ENCODE assay signal across 17 cellular contexts in genomic region chr5:149792963-149793362, GRCh38.
DNase-seq lines count a peak whose midpoint lies in the region; ATAC-seq and TF ChIP-seq lines count a peak whose summit lies in the region.
"Had no signal": no experiment of that assay in that cellular context is flagged by ENCODE, and none has a peak within 500 bp of the region (broad histone marks: within the 10 kb centered on the region; RNA-seq: fewer than 3 reads in every experiment).

No MANE protein-coding gene starts in this region.

- H3K27ac ChIP-seq in mammary epithelial cell (ENCODE audit: insufficient read depth, low read depth, low read length): no peak overlapping the region
- peak overlapping the region; percentile 24 for H3K27ac ChIP-seq in RWPE1
- H3K27ac ChIP-seq in upper lobe of left lung: no peak overlapping the region

- CTCF ChIA-PET in mammary epithelial cell (lab: Charles Lee; ENCODE audit: low non-redundant PET): no interaction called here
- CTCF ChIA-PET in MCF 10A (lab: Yijun Ruan, JAX): interaction anchor here (0.6 to 1.3 kb wide), 3 partner anchors 13 to 47 kb away, joined by 3 read pairs; no protein-coding TSS in a partner anchor
- CTCF ChIA-PET in RWPE1 (lab: Yijun Ruan, JAX): interaction anchor here (0.6 kb wide), 1 partner anchor 214 kb away, joined by 3 read pairs; no protein-coding TSS in a partner anchor

- no peak overlapping the region for H2AFZ ChIP-seq in mammary epithelial cell (ENCODE audit: low read depth, low read length)

- TF ChIP-seq POLR2A in upper lobe of left lung (IDR thresholded peaks at IDR 0.05): no peak

- no peak overlapping the region for H3K9ac ChIP-seq in mammary epithelial cell (ENCODE audit: insufficient read depth, low read length)

- peak; percentile 44 for ATAC-seq in upper lobe of left lung (ENCODE audit: low FRiP score in 2 of 2)
- ATAC-seq: Panc1 had no signal

- H3K36me3 ChIP-seq in mammary epithelial cell (ENCODE audit: insufficient read depth, low read length): no peaks in the 10 kb centered on the region
- no peaks in the 10 kb centered on the region for H3K36me3 ChIP-seq in upper lobe of left lung

- dilution Hi-C loops in mammary epithelial cell (cut with HindIII; ENCODE audit: low sequenced_read_pairs): no loop called here

- H3K9me3 Mint-ChIP-seq in MCF 10A (ENCODE audit: unreplicated experiment): no peaks in the 10 kb centered on the region
- H3K9me3 Mint-ChIP-seq: activated T-cell treated with anti-CD3 and anti-CD28 coated beads, Interleukin-2, amount 50 U/mL, for 24 hours; CD4-positive, alpha-beta T cell; endodermal cell; nephron had no signal

- H3K4me1 ChIP-seq in mammary epithelial cell (ENCODE audit: insufficient read depth, low read length) (peaks cover 4% of the 10 kb centered on the region), upper lobe of left lung (no peaks in the 10 kb centered on the region)

- H3K27me3 ChIP-seq in mammary epithelial cell (ENCODE audit: insufficient read depth, low read length): no peaks in the 10 kb centered on the region
- H3K27me3 ChIP-seq in upper lobe of left lung: no peaks in the 10 kb centered on the region

- 100% methylated on average over 1 of the region's 1 CpG for WGBS in mammary epithelial cell (ENCODE audit: low coverage, missing lambda C conversion rate)
- 84 to 100% methylated on average over 1 of the region's 1 CpG for WGBS in upper lobe of left lung, 2 donors

- no peaks in the 10 kb centered on the region for H3K36me3 Mint-ChIP-seq in MCF 10A (ENCODE audit: insufficient read depth, unreplicated experiment)

- H4K20me1 ChIP-seq in mammary epithelial cell (ENCODE audit: insufficient read depth, low read length): no peaks in the 10 kb centered on the region

- BruUV-seq in mammary epithelial cell (replicated peaks; lab: Mats Ljungman, UMichigan) (no TSS peak), MCF 10A (replicated peaks; lab: Mats Ljungman, UMichigan) (no TSS peak)

- H3K9me3 ChIP-seq in mammary epithelial cell (replicated peaks; ENCODE audit: insufficient read depth, low read length) (no peaks in the 10 kb centered on the region), upper lobe of left lung (no peaks in the 10 kb centered on the region)

- intact Hi-C loops in mammary epithelial cell (cut with micrococcal nuclease): no loop called here
- intact Hi-C loops in MCF 10A (cut with micrococcal nuclease): no loop called here

- TF ChIP-seq CTCF in mammary epithelial cell (conservative IDR thresholded peaks at IDR 0.05 in 1 of 2, IDR thresholded peaks at IDR 0.05 in 1 of 2; ENCODE audit: extremely low read depth in 1 of 2, insufficient read depth in 1 of 2, low read depth in 1 of 2, low read length in 2 of 2): no peak
- TF ChIP-seq CTCF in MCF 10A (IDR thresholded peaks at IDR 0.05; ENCODE audit: unreplicated experiment): no peak
- no peak for TF ChIP-seq CTCF in RWPE1 (conservative IDR thresholded peaks at IDR 0.05; ENCODE audit: low read depth)
- no peak for TF ChIP-seq CTCF in upper lobe of left lung (IDR thresholded peaks at IDR 0.05)

- H3K79me2 ChIP-seq in mammary epithelial cell (ENCODE audit: insufficient read depth, low read length): no peaks in the 10 kb centered on the region

- H3K4me2 ChIP-seq in mammary epithelial cell (ENCODE audit: insufficient read depth, low read depth, low read length): no peak overlapping the region

- H3K4me3 Mint-ChIP-seq in MCF 10A (ENCODE audit: unreplicated experiment): no peak overlapping the region
- H3K4me3 Mint-ChIP-seq: activated T-cell treated with anti-CD3 and anti-CD28 coated beads, Interleukin-2, amount 50 U/mL, for 24 hours; CD4-positive, alpha-beta T cell; endodermal cell; nephron had no signal

- no peak overlapping the region for H3K27ac Mint-ChIP-seq in MCF 10A (ENCODE audit: low read depth, unreplicated experiment)
- H3K27ac Mint-ChIP-seq: activated T-cell treated with anti-CD3 and anti-CD28 coated beads, Interleukin-2, amount 50 U/mL, for 24 hours; CD4-positive, alpha-beta T cell; endodermal cell had no signal

- no peak for TF ChIP-seq EP300 in upper lobe of left lung (IDR thresholded peaks at IDR 0.05)

- peak; percentile 32 for DNase-seq in mammary epithelial cell
- DNase-seq in MCF 10A (ENCODE audit: unreplicated experiment): no peak
- no peak for DNase-seq in RWPE1 (ENCODE audit: low spot score)
- peak; percentile 30 for DNase-seq in kidney tubule cell (ENCODE audit: low spot score)
- no peak for DNase-seq in upper lobe of left lung
- no peak for DNase-seq in NCI-H82 (lab: John Stamatoyannopoulos, UW)
- no peak for DNase-seq in stimulated activated CD4-positive, alpha-beta T cell treated with anti-CD3 and anti-CD28 coated beads, Interleukin-12 subunit alpha, Interleukin-12 subunit beta, amount 100 ng/mL, for 4 hours
- no peak for DNase-seq in activated CD4-positive, alpha-beta T cell treated with anti-CD3 and anti-CD28 coated beads, Interleukin-2, amount 50 U/mL, for 4 hours
- DNase-seq: 8988T; activated T-cell treated with anti-CD3 and anti-CD28 coated beads, Interleukin-2, amount 50 U/mL, for 24 hours; CD4-positive, alpha-beta T cell; central memory CD4-positive, alpha-beta T cell; endodermal cell; NCI-H1105 treated with DMSO at 0.1 percent for 48 hours; NCI-H774 had no signal

- H3K4me3 ChIP-seq in mammary epithelial cell (replicated peaks in 1 of 3; ENCODE audit: insufficient read depth in 1 of 3, low read depth in 2 of 3, low read length in 3 of 3): no peak overlapping the region
- no peak overlapping the region for H3K4me3 ChIP-seq in upper lobe of left lung

- H3K4me1 Mint-ChIP-seq in MCF 10A (ENCODE audit: insufficient read depth, unreplicated experiment): peaks cover 27% of the 10 kb centered on the region

- POLR2A ChIA-PET in MCF 10A (lab: Yijun Ruan, JAX): interaction anchor here (1.3 to 1.8 kb wide), 2 partner anchors 61 to 63 kb away, joined by 4 read pairs; partner anchors contain the start of gene PPARGC1B
- POLR2A ChIA-PET in RWPE1 (lab: Yijun Ruan, JAX; ENCODE audit: low non-redundant PET): no interaction called here

- in situ Hi-C loops in mammary epithelial cell (cut with MboI; ENCODE audit: low sequenced_read_pairs in 2 of 2): no loop called here

- no peaks in the 10 kb centered on the region for H3K27me3 Mint-ChIP-seq in MCF 10A (ENCODE audit: insufficient read depth, unreplicated experiment)
- H3K27me3 Mint-ChIP-seq: activated T-cell treated with anti-CD3 and anti-CD28 coated beads, Interleukin-2, amount 50 U/mL, for 24 hours; CD4-positive, alpha-beta T cell had no signal

Comparison
In these comparisons a context has a peak if more than half of its experiments do, and no peak if none do; other contexts are left out.
1. DNase-seq: peak in mammary epithelial cell (single experiment) and kidney tubule cell (single experiment); none in MCF 10A (single experiment), RWPE1 (single experiment), upper lobe of left lung (0 of 2), NCI-H82 (single experiment), stimulated activated CD4-positive, alpha-beta T cell treated with anti-CD3 and anti-CD28 coated beads, Interleukin-12 subunit alpha, Interleukin-12 subunit beta, amount 100 ng/mL, for 4 hours (single experiment) and activated CD4-positive, alpha-beta T cell treated with anti-CD3 and anti-CD28 coated beads, Interleukin-2, amount 50 U/mL, for 4 hours (0 of 2).